20 cellular contexts compared by ENCODE assay signal in genomic region chr2:37061312-37061711, GRCh38.
"Had no signal": no experiment of that assay in that cellular context is flagged by ENCODE, and none has a peak within 500 bp of the region (broad histone marks: within the 10 kb centered on the region; RNA-seq: fewer than 3 reads in every experiment).

No MANE protein-coding gene starts in this region.

- H3K27me3 ChIP-seq: MG63 had no signal

- H3K9me3 ChIP-seq: MG63, SK-N-SH had no signal

- H3K4me3 ChIP-seq: MG63 had no signal

- H3K27ac ChIP-seq: HL-60 had no signal

- FAIRE-seq: RCC 7860 had no signal

- H3K4me2 ChIP-seq: SK-N-SH had no signal

- DNase-seq: Karpas-422, KG1, MG63, NCI-H1092, NCI-H1105 treated with DMSO at 0.1 percent for 48 hours, NCI-H1417 treated with DMSO at 0.1 percent for 48 hours, NCI-H146, NCI-H1694 treated with DMSO at 0.1 percent for 48 hours, NCI-H1930, NCI-H2081, NCI-H2107, NCI-H2227 treated with DMSO at 0.1 percent for 48 hours, NCI-H524, NCI-H526 treated with DMSO at 0.1 percent for 48 hours, NCI-H748 treated with DMSO at 0.1 percent for 48 hours, RPMI8226, SHP77, SK-N-SH had no signal

- H3K9ac ChIP-seq: SK-N-SH had no signal
